In genomic region chr14:99562848-99563748, GRCh38 we compare ENCODE assay signal across 8 cellular contexts. TPM values are rescaled to one million over a fixed set of nuclear protein-coding genes. Genes with fewer than 3 reads are reported as not detected.
A peak's percentile ranks its signal among the peaks of the same experiment; 100 is the strongest.
DNase-seq lines count a peak whose midpoint lies in the region; ATAC-seq and TF ChIP-seq lines count a peak whose summit lies in the region.

No MANE protein-coding gene starts in this region.

- H3K4me3 ChIP-seq in lower leg skin (ENCODE audit: low read depth, poor library complexity, severe bottlenecking) (no peak overlapping the region), A673 (ENCODE audit: low read depth, low read length, poor library complexity, severe bottlenecking) (no peak overlapping the region)

- peaks cover 12% of the 10 kb centered on the region for H3K4me1 ChIP-seq in A673 (ENCODE audit: insufficient read depth, low read length, poor library complexity, severe bottlenecking)

- H3K27me3 Mint-ChIP-seq in brain = no peaks in the 10 kb centered on the region

- H3K9me3 Mint-ChIP-seq in brain = peaks cover 0 to 8% (median 6%) of the 10 kb centered on the region in 5 experiments

- TF ChIP-seq CTCF in brain (conservative IDR thresholded peaks at IDR 0.05) (peak; percentile 52 to 67), lower leg skin (IDR thresholded peaks at IDR 0.05) (no peak), A673 (conservative IDR thresholded peaks at IDR 0.05; ENCODE audit: low read depth, low read length) (no peak)

- peaks cover 88% of the 10 kb centered on the region for H3K4me1 Mint-ChIP-seq in brain

- intact Hi-C loops in lower leg skin (cut with DNase I; ENCODE audit: low total_unique reads) (no loop called here), A673 (cut with micrococcal nuclease; ENCODE audit: unreplicated experiment) (no loop called here)

- H3K27me3 ChIP-seq in A673 (replicated peaks; ENCODE audit: insufficient read depth, low read depth, low read length, poor library complexity) = no peaks in the 10 kb centered on the region

- 56 to 61% methylated on average over 23 of the region's 23 CpGs for WGBS in lower leg skin, 2 donors

- H3K27ac ChIP-seq in temporal lobe (ENCODE audit: low read depth, low read length) (peak overlapping the region; percentile 39), A673 (ENCODE audit: low read depth, low read length, poor library complexity, severe bottlenecking) (no peak overlapping the region)

- H3K36me3 Mint-ChIP-seq in brain = peaks cover 12% of the 10 kb centered on the region

- DNase-seq in AG08396 (ENCODE audit: low spot score) (peak; percentile 70), NCI-H146 (lab: John Stamatoyannopoulos, UW) (peak; percentile 93), islet precursor cell (peak; percentile 98), lower leg skin (ENCODE audit: low spot score in 2 of 2) (no peak), A673 (ENCODE audit: low spot score) (no peak)

- no peaks in the 10 kb centered on the region for H3K36me3 ChIP-seq in A673 (ENCODE audit: insufficient read depth, low read length, poor library complexity, severe bottlenecking)

- peak overlapping the region; percentile 7 to 58 (median 19) for H3K4me3 Mint-ChIP-seq in brain

- POLR2A ChIA-PET in A673 (lab: Charles Lee; ENCODE audit: low non-redundant PET) = no interaction called here

- TF ChIP-seq POLR2A in lower leg skin (IDR thresholded peaks at IDR 0.05) = no peak

- BruUV-seq in A673 (replicated peaks; lab: Mats Ljungman, UMichigan) = no TSS peak

- no peaks in the 10 kb centered on the region for H3K9me3 ChIP-seq in A673 (ENCODE audit: low read depth, low read length, poor library complexity, severe bottlenecking)

- ATAC-seq in HG02970 (IDR thresholded peaks at IDR 0.05; ENCODE audit: low FRiP score, unreplicated experiment) = no peak

- CTCF ChIA-PET in A673 (lab: Charles Lee) = no interaction called here

- H3K27ac Mint-ChIP-seq in brain = peak overlapping the region; percentile 68 to 98 (median 96)

RNA-seq across cellular contexts. Expression of gene CCDC85C, which starts 40.9 kb away (rescaled TPM):
- polyA plus RNA-seq in brain (ENCODE audit: insufficient read depth, low read depth, low replicate concordance) = 41.4 TPM
- total RNA-seq in temporal lobe = 6.1 TPM
- total RNA-seq in lower leg skin = 10 to 100 TPM; 17.2 to 47.7 (median 33.3) TPM
- 24.6 and 31.5 TPM in 2 replicates for total RNA-seq in A673 (2021)

Comparison
In these comparisons a context has a peak if more than half of its experiments do, and no peak if none do; other contexts are left out.
1. DNase-seq: peak in AG08396 (single experiment), NCI-H146 (single experiment) and islet precursor cell (single experiment); none in lower leg skin (0 of 2) and A673 (single experiment).
2. CTCF ChIP-seq: peak in brain (2 of 2); none in lower leg skin (0 of 3) and A673 (single experiment).